In genomic region chr11:1600626-1601025, GRCh38 we compare ENCODE assay signal across 18 cellular contexts. TPM values are rescaled to one million over a fixed set of nuclear protein-coding genes. Genes with fewer than 3 reads are reported as not detected.
DNase-seq lines count a peak whose midpoint lies in the region; ATAC-seq and TF ChIP-seq lines count a peak whose summit lies in the region.
"Had no signal": no experiment of that assay in that cellular context is flagged by ENCODE, and none has a peak within 500 bp of the region (broad histone marks: within the 10 kb centered on the region; RNA-seq: fewer than 3 reads in every experiment).

No MANE protein-coding gene starts in this region.

- TF ChIP-seq CTCF in chondrocyte (IDR thresholded peaks at IDR 0.05) (no peak), hepatocyte (IDR thresholded peaks at IDR 0.05; ENCODE audit: poor library complexity) (no peak)

- WGBS in hepatocyte (ENCODE audit: low lambda C conversion rate, missing lambda C conversion rate) = 71% methylated on average over 5 of the region's 5 CpGs

- peaks cover 5% of the 10 kb centered on the region for H3K27me3 ChIP-seq in hepatocyte
- H3K27me3 ChIP-seq: BE2C had no signal

- no peak overlapping the region for H3K27ac ChIP-seq in hepatocyte
- H3K27ac ChIP-seq: GM23248 had no signal

- H3K36me3 Mint-ChIP-seq in chondrocyte (ENCODE audit: low read depth) = peaks cover 7% of the 10 kb centered on the region
- H3K36me3 Mint-ChIP-seq in activated T-cell treated with anti-CD3 and anti-CD28 coated beads, Interleukin-2, amount 50 U/mL, for 72 hours (ENCODE audit: insufficient read depth in 2 of 2) = no peaks in the 10 kb centered on the region
- H3K36me3 Mint-ChIP-seq: CD4-positive, CD25-positive, alpha-beta regulatory T cell had no signal

- H3K4me3 ChIP-seq in hepatocyte = no peak overlapping the region
- H3K4me3 ChIP-seq: GM23248, K562 had no signal

- no peaks in the 10 kb centered on the region for H3K9me3 Mint-ChIP-seq in chondrocyte (ENCODE audit: low read depth)
- H3K9me3 Mint-ChIP-seq in activated T-cell treated with anti-CD3 and anti-CD28 coated beads, Interleukin-2, amount 50 U/mL, for 72 hours = no peaks in the 10 kb centered on the region
- H3K9me3 Mint-ChIP-seq: HFFc6 had no signal

- H3K4me1 ChIP-seq in hepatocyte (ENCODE audit: insufficient read depth) = no peaks in the 10 kb centered on the region
- H3K4me1 ChIP-seq: BE2C, Caco-2 had no signal

- H3K4me2 ChIP-seq in hepatocyte = no peak overlapping the region

- H3K4me3 Mint-ChIP-seq in chondrocyte (ENCODE audit: unreplicated experiment) = no peak overlapping the region
- no peak overlapping the region for H3K4me3 Mint-ChIP-seq in activated T-cell treated with anti-CD3 and anti-CD28 coated beads, Interleukin-2, amount 50 U/mL, for 72 hours
- H3K4me3 Mint-ChIP-seq: CD4-positive, CD25-positive, alpha-beta regulatory T cell; CD8-positive, alpha-beta memory T cell; HFFc6 had no signal

- DNase-seq in chondrocyte (ENCODE audit: low spot score) (peak; percentile 1), medulla oblongata (ENCODE audit: extremely low spot score) (peak; percentile 70), pons (ENCODE audit: low spot score) (peak; percentile 13), hepatocyte (ENCODE audit: low spot score) (no peak), COLO668 (lab: John Stamatoyannopoulos, UW; ENCODE audit: unreplicated experiment) (no peak)
- DNase-seq in activated T-cell treated with anti-CD3 and anti-CD28 coated beads, Interleukin-2, amount 50 U/mL, for 72 hours = no peak
- DNase-seq: BE2C; Caco-2; CD4-positive, CD25-positive, alpha-beta regulatory T cell; CD8-positive, alpha-beta memory T cell; GM23248; H7; HFFc6; IMR-90 had no signal

- H3K4me1 Mint-ChIP-seq in chondrocyte (ENCODE audit: low read depth) = no peaks in the 10 kb centered on the region
- peaks cover under 1% of the 10 kb centered on the region for H3K4me1 Mint-ChIP-seq in activated T-cell treated with anti-CD3 and anti-CD28 coated beads, Interleukin-2, amount 50 U/mL, for 72 hours (ENCODE audit: low read depth)

- no peaks in the 10 kb centered on the region for H3K36me3 ChIP-seq in hepatocyte (replicated peaks; ENCODE audit: insufficient read depth, low read depth)
- H3K36me3 ChIP-seq: BE2C had no signal

- ATAC-seq in activated T-cell treated with anti-CD3 and anti-CD28 coated beads, Interleukin-2, amount 50 U/mL, for 72 hours (replicated peaks in 1 of 2) = no peak
- ATAC-seq in HG02970 (IDR thresholded peaks at IDR 0.05; ENCODE audit: low FRiP score, unreplicated experiment) = no peak
- ATAC-seq: HCT116, K562 had no signal

- peaks cover 65% of the 10 kb centered on the region for H3K27me3 Mint-ChIP-seq in chondrocyte (ENCODE audit: low read depth)
- peaks cover 35% of the 10 kb centered on the region for H3K27me3 Mint-ChIP-seq in activated T-cell treated with anti-CD3 and anti-CD28 coated beads, Interleukin-2, amount 50 U/mL, for 72 hours (ENCODE audit: low read depth)

- no peaks in the 10 kb centered on the region for H4K20me1 ChIP-seq in hepatocyte (ENCODE audit: insufficient read depth, poor library complexity, severe bottlenecking)

- H3K9me2 ChIP-seq in hepatocyte (replicated peaks; ENCODE audit: insufficient read depth) = no peaks in the 10 kb centered on the region

- no peak overlapping the region for H2AFZ ChIP-seq in hepatocyte
- H2AFZ ChIP-seq: GM23248 had no signal

- H3K79me2 ChIP-seq in hepatocyte = no peaks in the 10 kb centered on the region

- H3K27ac Mint-ChIP-seq in chondrocyte (ENCODE audit: unreplicated experiment) = no peak overlapping the region
- no peak overlapping the region for H3K27ac Mint-ChIP-seq in activated T-cell treated with anti-CD3 and anti-CD28 coated beads, Interleukin-2, amount 50 U/mL, for 72 hours
- H3K27ac Mint-ChIP-seq: CD4-positive, CD25-positive, alpha-beta regulatory T cell; HFFc6 had no signal

- no peaks in the 10 kb centered on the region for H3K9me3 ChIP-seq in hepatocyte (ENCODE audit: low read depth)
- H3K9me3 ChIP-seq: BE2C, Caco-2 had no signal

RNA-seq across cellular contexts. Expression of gene KRTAP5-2, which starts 2.5 kb away (rescaled TPM):
- total RNA-seq in chondrocyte (not detected in 3 replicates), hepatocyte (not detected in 2 replicates)
- not detected for total RNA-seq in activated T-cell treated with anti-CD3 and anti-CD28 coated beads, Interleukin-2, amount 50 U/mL, for 72 hours
- polyA plus RNA-seq in hepatocyte = not detected in 2 replicates
- total RNA-seq: A172; Caco-2; CD8-positive, alpha-beta memory T cell; GM23248; H7; HFFc6; IMR-90; K562 had no signal
- polyA plus RNA-seq: CD4-positive, CD25-positive, alpha-beta regulatory T cell; GM23248; IMR-90; K562 had no signal

RNA-seq across cellular contexts. Expression of gene KRTAP5-3, which starts 7.6 kb away (rescaled TPM):
- not detected in 3 replicates for total RNA-seq in chondrocyte
- not detected for total RNA-seq in activated T-cell treated with anti-CD3 and anti-CD28 coated beads, Interleukin-2, amount 50 U/mL, for 72 hours
- not detected in 2 replicates for total RNA-seq in hepatocyte
- polyA plus RNA-seq in hepatocyte = not detected in 2 replicates
- total RNA-seq: A172; Caco-2; CD4-positive, CD25-positive, alpha-beta regulatory T cell; CD8-positive, alpha-beta memory T cell; GM23248; H7; HFFc6; IMR-90; K562 had no signal
- polyA plus RNA-seq: CD4-positive, CD25-positive, alpha-beta regulatory T cell; CD8-positive, alpha-beta memory T cell; GM23248; IMR-90; K562 had no signal

RNA-seq across cellular contexts. Expression of gene KRTAP5-1, which starts 15.5 kb away (rescaled TPM):
- total RNA-seq in chondrocyte (not detected in 3 replicates), hepatocyte (not detected in 2 replicates)
- total RNA-seq in activated T-cell treated with anti-CD3 and anti-CD28 coated beads, Interleukin-2, amount 50 U/mL, for 72 hours = not detected
- 0.28 TPM in 1 of 2 replicates, not detected in the other for polyA plus RNA-seq in hepatocyte
- total RNA-seq: A172; Caco-2; CD4-positive, CD25-positive, alpha-beta regulatory T cell; CD8-positive, alpha-beta memory T cell; GM23248; H7; HFFc6; IMR-90; K562 had no signal
- polyA plus RNA-seq: CD4-positive, CD25-positive, alpha-beta regulatory T cell; CD8-positive, alpha-beta memory T cell; GM23248; IMR-90; K562 had no signal

RNA-seq across cellular contexts. Expression of gene KRTAP5-4, which starts 21.3 kb away (rescaled TPM):
- total RNA-seq in chondrocyte (not detected in 3 replicates), hepatocyte (not detected in 2 replicates)
- total RNA-seq in activated T-cell treated with anti-CD3 and anti-CD28 coated beads, Interleukin-2, amount 50 U/mL, for 72 hours = not detected
- polyA plus RNA-seq in hepatocyte = not detected in 2 replicates
- total RNA-seq: A172; Caco-2; CD4-positive, CD25-positive, alpha-beta regulatory T cell; CD8-positive, alpha-beta memory T cell; GM23248; H7; HFFc6; IMR-90; K562 had no signal
- polyA plus RNA-seq: CD4-positive, CD25-positive, alpha-beta regulatory T cell; CD8-positive, alpha-beta memory T cell; GM23248; IMR-90; K562 had no signal

RNA-seq across cellular contexts. Expression of gene DUSP8, which starts 28.6 kb away (rescaled TPM):
- total RNA-seq in chondrocyte (6.9 to 12.6 TPM (median 12.1 TPM) in 3 replicates), hepatocyte (7.9 and 8.0 TPM in 2 replicates)
- 1 to 10 TPM; 2.8 to 5.1 TPM for total RNA-seq in activated T-cell treated with anti-CD3 and anti-CD28 coated beads, Interleukin-2, amount 50 U/mL, for 72 hours
- 13.0 and 17.7 TPM in 2 replicates for polyA plus RNA-seq in hepatocyte
- polyA plus RNA-seq: GM23248 had no signal

Comparison
In these comparisons a context has a peak if more than half of its experiments do, and no peak if none do; other contexts are left out.
1. DNase-seq: peak in chondrocyte (single experiment), medulla oblongata (single experiment) and pons (single experiment); none in activated T-cell treated with anti-CD3 and anti-CD28 coated beads, Interleukin-2, amount 50 U/mL, for 72 hours (0 of 2), hepatocyte (single experiment) and COLO668 (single experiment).